21 cellular contexts compared by ENCODE assay signal in the genomic region with DNA sequence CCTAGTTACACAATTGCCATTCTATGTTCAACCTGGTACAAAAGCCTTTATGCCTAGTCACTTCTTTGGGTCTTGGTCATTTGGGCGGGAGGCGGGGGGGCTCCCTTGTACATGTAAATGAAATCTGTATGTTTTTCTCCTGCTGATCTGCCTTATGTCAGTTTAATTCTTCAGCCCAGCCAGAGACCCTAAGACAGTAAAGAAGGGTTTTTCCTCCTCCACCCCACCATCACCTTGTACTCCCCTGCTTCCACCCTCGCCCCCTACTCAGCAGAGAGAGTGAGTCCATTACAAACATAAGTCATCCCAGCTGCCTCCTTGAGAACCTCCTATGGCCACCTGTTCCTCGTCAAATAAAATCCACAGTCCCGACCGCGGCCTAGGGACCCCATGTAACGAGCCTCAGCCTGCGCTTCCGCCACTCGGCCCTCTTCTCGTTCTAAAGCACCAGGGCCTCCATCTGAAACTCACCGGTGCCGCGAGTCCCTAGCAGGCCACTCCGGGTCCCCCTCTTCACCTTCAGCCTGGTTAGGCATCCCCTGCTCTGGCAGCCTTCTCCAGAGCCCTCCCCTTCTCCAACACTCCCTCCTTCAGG. TPM values are rescaled to one million over a fixed set of nuclear protein-coding genes. Genes with fewer than 3 reads are reported as not detected.
DNase-seq lines count a peak whose midpoint lies in the region; ATAC-seq and TF ChIP-seq lines count a peak whose summit lies in the region.
"Had no signal": no experiment of that assay in that cellular context is flagged by ENCODE, and none has a peak within 500 bp of the region (broad histone marks: within the 10 kb centered on the region; RNA-seq: fewer than 3 reads in every experiment).

No MANE protein-coding gene starts in this region.

- H3K4me1 ChIP-seq in stomach, result no peaks in the 10 kb centered on the region
- no peaks in the 10 kb centered on the region for H3K4me1 ChIP-seq in right cardiac atrium (ENCODE audit: control insufficient read depth, insufficient read depth, low read length)
- H3K4me1 ChIP-seq: transverse colon had no signal

- CTCF ChIA-PET in activated CD8-positive, alpha-beta T cell treated with anti-CD3 and anti-CD28 coated beads, Interleukin-2, amount 10 ng/mL, durations not matched to agents 7 days and 5 days (lab: Charles Lee), result interaction anchor here (6.2 kb wide), 1 partner anchor 14 kb away, joined by 83 read pairs; no protein-coding TSS in a partner anchor

- H3K27me3 Mint-ChIP-seq in activated CD8-positive, alpha-beta T cell treated with anti-CD3 and anti-CD28 coated beads, Interleukin-2, amount 10 ng/mL, durations not matched to agents 7 days and 5 days (ENCODE audit: low read depth), result no peaks in the 10 kb centered on the region
- no peaks in the 10 kb centered on the region for H3K27me3 Mint-ChIP-seq in naive thymus-derived CD8-positive, alpha-beta T cell
- H3K27me3 Mint-ChIP-seq: central memory CD8-positive, alpha-beta T cell had no signal

- POLR2A ChIA-PET in activated CD8-positive, alpha-beta T cell treated with anti-CD3 and anti-CD28 coated beads, Interleukin-2, amount 10 ng/mL, durations not matched to agents 7 days and 5 days (lab: Charles Lee), result interaction anchor here (12.2 kb wide), 1 partner anchor 27 kb away, joined by 249 read pairs; a partner anchor contains a TSS
- POLR2A ChIA-PET in naive thymus-derived CD8-positive, alpha-beta T cell (lab: Charles Lee), result interaction anchor here (12.4 to 31.6 kb wide), 2 partner anchors 10 to 27 kb away, joined by 308 to 1090 read pairs; a partner anchor contains a TSS

- no peak for TF ChIP-seq CTCF in stomach (IDR thresholded peaks at IDR 0.05)

- intact Hi-C loops in stomach (cut with DNase I; ENCODE audit: low total_unique reads) (no loop called here), right cardiac atrium (cut with DNase I) (no loop called here)

- no peak for TF ChIP-seq EP300 in stomach (IDR thresholded peaks at IDR 0.05)

- H3K27ac ChIP-seq in stomach, result no peak overlapping the region
- no peak overlapping the region for H3K27ac ChIP-seq in right cardiac atrium (ENCODE audit: low read length)
- H3K27ac ChIP-seq: esophagus muscularis mucosa, gastroesophageal sphincter, transverse colon had no signal

- H3K27me3 ChIP-seq in stomach, result peaks cover 0 to 51% (median 9%) of the 10 kb centered on the region in 3 donors
- H3K27me3 ChIP-seq in right cardiac atrium (ENCODE audit: control insufficient read depth, insufficient read depth), result no peaks in the 10 kb centered on the region

- peaks cover 19% of the 10 kb centered on the region for H3K36me3 Mint-ChIP-seq in activated CD8-positive, alpha-beta T cell treated with anti-CD3 and anti-CD28 coated beads, Interleukin-2, amount 10 ng/mL, durations not matched to agents 7 days and 5 days (ENCODE audit: low read depth)
- peaks cover 0 to 22% (median 15%) of the 10 kb centered on the region in 3 donors for H3K36me3 Mint-ChIP-seq in naive thymus-derived CD8-positive, alpha-beta T cell

- H3K9me3 Mint-ChIP-seq in activated CD8-positive, alpha-beta T cell treated with anti-CD3 and anti-CD28 coated beads, Interleukin-2, amount 10 ng/mL, durations not matched to agents 7 days and 5 days (ENCODE audit: insufficient read depth), result no peaks in the 10 kb centered on the region
- H3K9me3 Mint-ChIP-seq in naive thymus-derived CD8-positive, alpha-beta T cell, result no peaks in the 10 kb centered on the region
- H3K9me3 Mint-ChIP-seq: central memory CD8-positive, alpha-beta T cell; stimulated activated effector memory CD8-positive, alpha-beta T cell treated with anti-CD3 and anti-CD28 coated beads, Interleukin-12 subunit alpha, Interleukin-12 subunit beta, amount 100 ng/mL, for 72 hours had no signal

- no peaks in the 10 kb centered on the region for H3K9me3 ChIP-seq in stomach
- H3K9me3 ChIP-seq in right cardiac atrium (ENCODE audit: control insufficient read depth, low read length), result no peaks in the 10 kb centered on the region
- H3K9me3 ChIP-seq: esophagus muscularis mucosa, gastroesophageal sphincter, transverse colon had no signal

- peak; percentile 1 for DNase-seq in stimulated activated CD4-positive, alpha-beta T cell treated with anti-CD3 and anti-CD28 coated beads, Interleukin-1b, Interleukin-23, amount 100 ng/mL, for 48 hours
- no peak for DNase-seq in stimulated activated CD4-positive, alpha-beta T cell treated with anti-CD3 and anti-CD28 coated beads, Interleukin-12 subunit alpha, Interleukin-12 subunit beta, amount 100 ng/mL, for 4 hours
- no peak for DNase-seq in activated CD8-positive, alpha-beta T cell treated with anti-CD3 and anti-CD28 coated beads, Interleukin-2, amount 10 ng/mL, durations not matched to agents 7 days and 5 days
- peak in 2 of 10 donors; percentile 14 to 27 for DNase-seq in naive thymus-derived CD8-positive, alpha-beta T cell
- no peak for DNase-seq in stomach
- DNase-seq in right cardiac atrium, result no peak
- DNase-seq in HPDE6-E6E7 (ENCODE audit: extremely low spot score), result no peak
- DNase-seq: activated CD8-positive, alpha-beta memory T cell treated with anti-CD3 and anti-CD28 coated beads for 24 hours; AML-193; Calu3; effector CD8-positive, alpha-beta T cell; Karpas-422; NCI-H1092; NCI-H2081 treated with DMSO at 0.1 percent for 48 hours; NCI-H526; transverse colon had no signal

- ATAC-seq in activated CD8-positive, alpha-beta T cell treated with anti-CD3 and anti-CD28 coated beads, Interleukin-2, amount 10 ng/mL, durations not matched to agents 7 days and 5 days, result no peak
- ATAC-seq in naive thymus-derived CD8-positive, alpha-beta T cell, result no peak
- no peak for ATAC-seq in right cardiac atrium
- ATAC-seq: gastroesophageal sphincter; stimulated activated effector memory CD8-positive, alpha-beta T cell treated with anti-CD3 and anti-CD28 coated beads, Interleukin-12 subunit alpha, Interleukin-12 subunit beta, amount 100 ng/mL, for 72 hours had no signal

- 50 to 64% (median 62%) methylated on average over 16 of the region's 16 CpGs for WGBS in stomach, 5 donors
- whole genome bisulfite sequencing in right cardiac atrium, result 80% methylated on average over 16 of the region's 16 CpGs

- peak overlapping the region; percentile 40 for H3K27ac Mint-ChIP-seq in activated CD8-positive, alpha-beta T cell treated with anti-CD3 and anti-CD28 coated beads, Interleukin-2, amount 10 ng/mL, durations not matched to agents 7 days and 5 days
- H3K27ac Mint-ChIP-seq in naive thymus-derived CD8-positive, alpha-beta T cell, result peak overlapping the region in 8 of 10 donors; percentile 36 to 80 (median 54)
- H3K27ac Mint-ChIP-seq: stimulated activated effector memory CD8-positive, alpha-beta T cell treated with anti-CD3 and anti-CD28 coated beads, Interleukin-12 subunit alpha, Interleukin-12 subunit beta, amount 100 ng/mL, for 72 hours had no signal

- H3K4me3 ChIP-seq in stomach (no peak overlapping the region), right cardiac atrium (ENCODE audit: low read length) (no peak overlapping the region)
- H3K4me3 ChIP-seq: esophagus muscularis mucosa, gastroesophageal sphincter, transverse colon had no signal

- TF ChIP-seq POLR2A in stomach (IDR thresholded peaks at IDR 0.05), result no peak

- H3K36me3 ChIP-seq in stomach, result no peaks in the 10 kb centered on the region
- H3K36me3 ChIP-seq: esophagus muscularis mucosa, gastroesophageal sphincter, transverse colon had no signal

- H3K4me3 Mint-ChIP-seq in activated CD8-positive, alpha-beta T cell treated with anti-CD3 and anti-CD28 coated beads, Interleukin-2, amount 10 ng/mL, durations not matched to agents 7 days and 5 days, result no peak overlapping the region
- peak overlapping the region in 1 of 10 donors; percentile 57 for H3K4me3 Mint-ChIP-seq in naive thymus-derived CD8-positive, alpha-beta T cell
- H3K4me3 Mint-ChIP-seq: central memory CD8-positive, alpha-beta T cell; stimulated activated effector memory CD8-positive, alpha-beta T cell treated with anti-CD3 and anti-CD28 coated beads, Interleukin-12 subunit alpha, Interleukin-12 subunit beta, amount 100 ng/mL, for 72 hours had no signal

- peaks cover 36% of the 10 kb centered on the region for H3K4me1 Mint-ChIP-seq in activated CD8-positive, alpha-beta T cell treated with anti-CD3 and anti-CD28 coated beads, Interleukin-2, amount 10 ng/mL, durations not matched to agents 7 days and 5 days (ENCODE audit: low read depth)
- peaks cover 31 to 92% (median 74%) of the 10 kb centered on the region in 4 donors for H3K4me1 Mint-ChIP-seq in naive thymus-derived CD8-positive, alpha-beta T cell

RNA-seq across cellular contexts. Expression of a gene that starts 2.3 kb away (rescaled TPM):
- total RNA-seq in activated CD8-positive, alpha-beta T cell treated with anti-CD3 and anti-CD28 coated beads, Interleukin-2, amount 10 ng/mL, durations not matched to agents 7 days and 5 days, result 1 to 10 TPM; 3.5 to 3.6 TPM
- total RNA-seq in naive thymus-derived CD8-positive, alpha-beta T cell, result 10 to 100 TPM; 13.5 to 13.7 TPM
- 1 to 10 TPM; 2.9 to 7.3 (median 4.2) TPM for polyA plus RNA-seq in naive thymus-derived CD8-positive, alpha-beta T cell
- total RNA-seq in stomach (under 1 TPM in 1 of 5 donors, not detected in 4; 0.37 TPM), right cardiac atrium (not detected)
- polyA plus RNA-seq in stomach (under 1 TPM in 2 of 3 donors, not detected in 1; 0.05 to 0.12 TPM), right cardiac atrium (not detected)
- total RNA-seq: Calu3, esophagus muscularis mucosa, gastroesophageal sphincter, mesenteric fat pad had no signal

RNA-seq across cellular contexts. Expression of a gene that starts 26.5 kb away (rescaled TPM):
- 1 to 10 TPM; 6.1 to 6.2 TPM for total RNA-seq in activated CD8-positive, alpha-beta T cell treated with anti-CD3 and anti-CD28 coated beads, Interleukin-2, amount 10 ng/mL, durations not matched to agents 7 days and 5 days
- 10 to 100 TPM; 24.6 to 25.7 TPM for total RNA-seq in naive thymus-derived CD8-positive, alpha-beta T cell
- polyA plus RNA-seq in naive thymus-derived CD8-positive, alpha-beta T cell, result 1 to 10 TPM in 2 of 3 donors, under 1 TPM in 1; 0.68 to 4.0 (median 1.7) TPM
- total RNA-seq in stomach, result 10 to 100 TPM in 1 of 5 donors, 1 to 10 TPM in 2, under 1 TPM in 1, not detected in 1; 0.45 to 10.4 (median 3.0) TPM
- polyA plus RNA-seq in stomach, result 1 to 10 TPM; 2.3 to 4.5 (median 4.1) TPM
- 1 to 10 TPM; 2.8 to 3.3 (median 2.8) TPM for total RNA-seq in right cardiac atrium
- polyA plus RNA-seq in right cardiac atrium, result 2.0 TPM

RNA-seq across cellular contexts. Expression of a gene that starts 29.5 kb away (rescaled TPM):
- 1,000 to 10,000 TPM; 1,167 to 1,252 TPM for total RNA-seq in activated CD8-positive, alpha-beta T cell treated with anti-CD3 and anti-CD28 coated beads, Interleukin-2, amount 10 ng/mL, durations not matched to agents 7 days and 5 days
- total RNA-seq in naive thymus-derived CD8-positive, alpha-beta T cell, result 100 to 1,000 TPM; 295 to 297 TPM
- 1,000 to 10,000 TPM in 2 of 3 donors, 100 to 1,000 TPM in 1; 740 to 1,115 (median 1,110) TPM for polyA plus RNA-seq in naive thymus-derived CD8-positive, alpha-beta T cell
- total RNA-seq in stomach (10 to 100 TPM in 3 of 5 donors, 1 to 10 TPM in 2; 1.8 to 50.4 (median 14.2) TPM), right cardiac atrium (1 to 10 TPM; 3.6 to 8.6 (median 5.7) TPM)
- polyA plus RNA-seq in stomach (10 to 100 TPM; 17.6 to 23.8 (median 22.8) TPM), right cardiac atrium (1.8 TPM)

Comparison
In these comparisons a context has a peak if more than half of its experiments do, and no peak if none do; other contexts are left out.
1. RNA of a gene that starts 29.5 kb away (total RNA-seq): 1,167 to 1,252 TPM in activated CD8-positive, alpha-beta T cell treated with anti-CD3 and anti-CD28 coated beads, Interleukin-2, amount 10 ng/mL, durations not matched to agents 7 days and 5 days and 295 to 297 TPM in naive thymus-derived CD8-positive, alpha-beta T cell; 1.8 to 50.4 TPM in stomach and 3.6 to 8.6 TPM in right cardiac atrium; every median in the first group is over 4 times any median in the second.